1 cellular context compared by ENCODE assay signal in the genomic region with DNA sequence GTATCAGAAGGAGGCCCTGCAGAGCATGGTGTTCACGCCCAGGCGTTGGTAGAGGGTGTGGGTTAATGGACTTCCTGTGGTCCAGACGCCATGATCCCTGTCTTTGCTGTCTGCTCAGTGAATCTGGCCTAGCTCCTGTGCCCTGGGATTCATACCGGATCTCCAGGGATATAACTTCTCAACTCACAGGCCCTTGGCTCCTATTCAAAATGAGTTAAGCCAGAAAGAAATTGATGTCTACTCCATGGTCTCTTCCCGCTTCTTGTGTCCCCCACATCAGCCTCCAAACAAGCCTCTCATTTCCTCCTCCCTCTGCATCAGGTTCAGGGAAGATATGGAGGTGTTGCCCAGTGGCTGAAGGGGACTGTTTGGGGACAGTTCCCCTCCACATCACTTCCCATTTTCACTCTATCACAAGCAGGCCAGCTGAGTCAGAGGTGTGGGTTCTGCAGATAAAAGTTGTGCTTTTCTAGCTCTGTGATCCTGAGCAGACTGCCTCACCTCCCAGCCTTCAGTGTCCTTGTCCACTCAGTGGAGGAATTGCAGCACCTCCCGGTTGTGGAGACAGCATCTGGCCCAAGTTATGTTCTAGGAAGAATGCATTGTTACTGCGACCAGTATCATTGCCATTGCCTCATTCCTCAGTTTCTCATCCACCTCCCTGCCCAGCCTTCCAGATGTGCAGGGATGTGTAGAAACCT.
A peak's percentile ranks its signal among the peaks of the same experiment; 100 is the strongest.
TF ChIP-seq lines count a peak whose summit lies in the region.

No MANE protein-coding gene starts in this region.

TF ChIP-seq in GM12878, 131 proteins besides CTCF, POLR2A, EP300 and RAD21:
- TF ChIP-seq JUNB (IDR thresholded peaks at IDR 0.05) (no peak), NKRF (conservative IDR thresholded peaks at IDR 0.05) (no peak), SPI1 (IDR thresholded peaks at IDR 0.05; ENCODE audit: borderline replicate concordance, insufficient read depth, low read depth, low read length) (peak; percentile 67; the same call in 1 of the 2 replicates)
